Comparison of ENCODE assay signal across 8 cellular contexts in the genomic region with DNA sequence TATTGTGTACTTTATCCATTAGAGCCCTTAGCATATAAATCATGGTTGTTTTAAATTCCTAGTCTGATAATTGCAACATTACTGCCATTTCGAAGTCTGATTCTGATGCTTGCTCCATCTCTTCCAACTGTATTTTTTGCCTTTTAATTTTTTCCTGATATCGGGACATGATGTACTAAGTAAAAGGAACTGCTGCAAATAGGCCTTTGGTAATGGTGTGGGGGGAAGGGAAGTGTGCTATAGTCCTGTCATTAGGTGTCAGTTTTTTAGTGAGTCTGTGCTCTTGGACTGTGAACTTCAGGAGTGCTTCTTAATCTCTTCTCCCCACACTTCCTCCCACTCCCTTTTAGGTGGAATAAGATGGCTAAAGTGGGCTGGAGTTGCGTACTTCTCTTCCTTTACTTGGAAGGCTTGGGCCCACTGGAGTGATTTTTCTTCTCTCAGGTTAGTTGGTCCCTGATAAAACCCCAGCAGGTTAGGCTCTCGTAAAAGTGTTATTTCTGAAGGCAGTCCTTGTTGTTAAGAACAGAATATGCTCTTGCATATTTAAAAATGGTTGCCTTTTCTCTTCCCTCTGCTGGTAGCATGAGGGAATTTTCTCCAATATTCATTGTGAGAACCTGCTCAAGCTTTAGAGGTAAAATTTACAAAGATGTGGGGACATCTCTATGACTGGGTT. TPM values are rescaled to one million over a fixed set of nuclear protein-coding genes. Genes with fewer than 3 reads are reported as not detected.
DNase-seq lines count a peak whose midpoint lies in the region; ATAC-seq and TF ChIP-seq lines count a peak whose summit lies in the region.

No MANE protein-coding gene starts in this region.

- intact Hi-C loops in lower lobe of right lung (cut with DNase I), result no loop called here
- intact Hi-C loops in activated CD4-positive, alpha-beta memory T cell treated with anti-CD3 and anti-CD28 coated beads for 36 hours (cut with micrococcal nuclease), result no loop called here

- H4K20me1 ChIP-seq in DOHH2 (ENCODE audit: control insufficient read depth, insufficient read depth, low read depth, low read length), result no peaks in the 10 kb centered on the region

- no peaks in the 10 kb centered on the region for H3K9me2 ChIP-seq in DOHH2 (replicated peaks; ENCODE audit: control insufficient read depth, low read length)

- H3K4me2 ChIP-seq in DOHH2 (ENCODE audit: low read length), result no peak overlapping the region

- no peak overlapping the region for H3K4me3 ChIP-seq in DOHH2 (ENCODE audit: low read length)
- H3K4me3 ChIP-seq in astrocyte of the spinal cord (ENCODE audit: low read depth, low read length), result no peak overlapping the region
- H3K4me3 ChIP-seq in lower lobe of right lung, result no peak overlapping the region

- no peaks in the 10 kb centered on the region for H3K27me3 ChIP-seq in DOHH2 (ENCODE audit: control insufficient read depth, low read length)
- H3K27me3 ChIP-seq in lower lobe of right lung (ENCODE audit: low read depth), result no peaks in the 10 kb centered on the region

- no peak overlapping the region for H3K4me3 Mint-ChIP-seq in activated naive CD8-positive, alpha-beta T cell treated with anti-CD3 and anti-CD28 coated beads, Interleukin-2, amount 50 U/mL, for 24 hours
- H3K4me3 Mint-ChIP-seq in activated CD4-positive, alpha-beta memory T cell treated with anti-CD3 and anti-CD28 coated beads for 36 hours, result no peak overlapping the region

- H3K27ac Mint-ChIP-seq in activated naive CD8-positive, alpha-beta T cell treated with anti-CD3 and anti-CD28 coated beads, Interleukin-2, amount 50 U/mL, for 24 hours, result no peak overlapping the region
- no peak overlapping the region for H3K27ac Mint-ChIP-seq in activated CD4-positive, alpha-beta memory T cell treated with anti-CD3 and anti-CD28 coated beads for 36 hours

- CTCF ChIA-PET in activated CD4-positive, alpha-beta memory T cell treated with anti-CD3 and anti-CD28 coated beads for 36 hours (lab: Charles Lee), result no interaction called here

- ATAC-seq in HG03175 (IDR thresholded peaks at IDR 0.05; ENCODE audit: unreplicated experiment), result peak; percentile 53
- peak; percentile 44 to 58 for ATAC-seq in lower lobe of right lung
- ATAC-seq in activated naive CD8-positive, alpha-beta T cell treated with anti-CD3 and anti-CD28 coated beads, Interleukin-2, amount 50 U/mL, for 24 hours, result no peak

- no peaks in the 10 kb centered on the region for H3K9me3 ChIP-seq in DOHH2 (ENCODE audit: control insufficient read depth, insufficient read depth, low read length)
- H3K9me3 ChIP-seq in lower lobe of right lung, result no peaks in the 10 kb centered on the region

- DNase-seq in astrocyte of the spinal cord (ENCODE audit: low read depth, low spot score) (peak; percentile 54), lower lobe of right lung (no peak), islet precursor cell (no peak)
- no peak for DNase-seq in activated naive CD8-positive, alpha-beta T cell treated with anti-CD3 and anti-CD28 coated beads, Interleukin-2, amount 50 U/mL, for 24 hours
- no peak for DNase-seq in activated CD4-positive, CD25-positive, alpha-beta regulatory T cell (lab: John Stamatoyannopoulos, UW)
- DNase-seq in activated CD4-positive, alpha-beta memory T cell treated with anti-CD3 and anti-CD28 coated beads for 36 hours, result no peak

- H3K36me3 ChIP-seq in DOHH2 (ENCODE audit: control insufficient read depth, low read length), result peaks cover 15% of the 10 kb centered on the region
- no peaks in the 10 kb centered on the region for H3K36me3 ChIP-seq in lower lobe of right lung

- H3K27ac ChIP-seq in DOHH2 (ENCODE audit: low read depth, low read length), result no peak overlapping the region
- no peak overlapping the region for H3K27ac ChIP-seq in lower lobe of right lung

- POLR2A ChIA-PET in activated CD4-positive, alpha-beta memory T cell treated with anti-CD3 and anti-CD28 coated beads for 36 hours (lab: Charles Lee), result no interaction called here

- H3K9me3 Mint-ChIP-seq in activated naive CD8-positive, alpha-beta T cell treated with anti-CD3 and anti-CD28 coated beads, Interleukin-2, amount 50 U/mL, for 24 hours, result no peaks in the 10 kb centered on the region
- no peaks in the 10 kb centered on the region for H3K9me3 Mint-ChIP-seq in activated CD4-positive, alpha-beta memory T cell treated with anti-CD3 and anti-CD28 coated beads for 36 hours

- H3K4me1 ChIP-seq in DOHH2 (ENCODE audit: control insufficient read depth, low read length) (0 out of 2 replicates have a peak, but pooled peaks cover 3% of the 10 kb centered on the region), lower lobe of right lung (peaks cover 6% of the 10 kb centered on the region)

- TF ChIP-seq CTCF in DOHH2 (IDR thresholded peaks at IDR 0.05; ENCODE audit: low read depth, low read length, poor library complexity, severe bottlenecking), result peak; percentile 20
- peak; percentile 53 for TF ChIP-seq CTCF in astrocyte of the spinal cord (IDR thresholded peaks at IDR 0.05; ENCODE audit: low read depth, low read length)
- TF ChIP-seq CTCF in lower lobe of right lung (IDR thresholded peaks at IDR 0.05), result peak; percentile 33

- in situ Hi-C loops in astrocyte of the spinal cord (cut with HindIII; ENCODE audit: low sequenced_read_pairs), result no loop called here

- H3K36me3 Mint-ChIP-seq in activated naive CD8-positive, alpha-beta T cell treated with anti-CD3 and anti-CD28 coated beads, Interleukin-2, amount 50 U/mL, for 24 hours (ENCODE audit: low read depth), result peaks cover 40% of the 10 kb centered on the region
- H3K36me3 Mint-ChIP-seq in activated CD4-positive, alpha-beta memory T cell treated with anti-CD3 and anti-CD28 coated beads for 36 hours, result peaks cover 39% of the 10 kb centered on the region

- no peaks in the 10 kb centered on the region for H3F3A ChIP-seq in DOHH2 (ENCODE audit: control insufficient read depth, insufficient read depth)

- peaks cover 23% of the 10 kb centered on the region for H3K79me2 ChIP-seq in DOHH2 (ENCODE audit: control insufficient read depth, low read length)

- no peaks in the 10 kb centered on the region for H3K27me3 Mint-ChIP-seq in activated naive CD8-positive, alpha-beta T cell treated with anti-CD3 and anti-CD28 coated beads, Interleukin-2, amount 50 U/mL, for 24 hours
- no peaks in the 10 kb centered on the region for H3K27me3 Mint-ChIP-seq in activated CD4-positive, alpha-beta memory T cell treated with anti-CD3 and anti-CD28 coated beads for 36 hours

- peaks cover 33% of the 10 kb centered on the region for H3K4me1 Mint-ChIP-seq in activated naive CD8-positive, alpha-beta T cell treated with anti-CD3 and anti-CD28 coated beads, Interleukin-2, amount 50 U/mL, for 24 hours
- H3K4me1 Mint-ChIP-seq in activated CD4-positive, alpha-beta memory T cell treated with anti-CD3 and anti-CD28 coated beads for 36 hours (ENCODE audit: low read depth), result peaks cover 37% of the 10 kb centered on the region

RNA-seq across cellular contexts. Expression of gene STXBP5, which starts 18.1 kb away (rescaled TPM):
- total RNA-seq in lower lobe of right lung, result 21.2 TPM
- total RNA-seq in activated CD4-positive, alpha-beta memory T cell treated with anti-CD3 and anti-CD28 coated beads for 36 hours, result 10 to 100 TPM; 20.2 to 21.5 TPM
